Comparison of ENCODE assay signal across 18 cellular contexts in genomic region chr11:96161271-96162089, GRCh38.
A peak's percentile ranks its signal among the peaks of the same experiment; 100 is the strongest.
DNase-seq lines count a peak whose midpoint lies in the region; ATAC-seq and TF ChIP-seq lines count a peak whose summit lies in the region.
"Had no signal": no experiment of that assay in that cellular context is flagged by ENCODE, and none has a peak within 500 bp of the region (broad histone marks: within the 10 kb centered on the region; RNA-seq: fewer than 3 reads in every experiment).

No MANE protein-coding gene starts in this region.

- H3K27ac ChIP-seq in CD8-positive, alpha-beta T cell (ENCODE audit: low read depth, low read length) = no peak overlapping the region
- H3K27ac ChIP-seq in RWPE2 (ENCODE audit: poor library complexity, severe bottlenecking) (peak overlapping the region; percentile 70), sigmoid colon (peak overlapping the region; percentile 23 to 78 (median 50))

- H3K36me3 ChIP-seq in CD8-positive, alpha-beta T cell (ENCODE audit: insufficient read depth, low read length) = no peaks in the 10 kb centered on the region
- H3K36me3 ChIP-seq in RWPE2 (ENCODE audit: low read depth) = no peaks in the 10 kb centered on the region
- H3K36me3 ChIP-seq in sigmoid colon = no peaks in the 10 kb centered on the region

- no peak overlapping the region for H3K4me3 ChIP-seq in CD8-positive, alpha-beta T cell (ENCODE audit: low read depth, low read length)
- no peak overlapping the region for H3K4me3 ChIP-seq in RWPE2 (ENCODE audit: severe bottlenecking)
- H3K4me3 ChIP-seq in fibroblast of pulmonary artery (replicated peaks; ENCODE audit: low read depth, low read length) = no peak overlapping the region
- H3K4me3 ChIP-seq in sigmoid colon = no peak overlapping the region
- H3K4me3 ChIP-seq: lung had no signal

- H3K36me3 Mint-ChIP-seq in CD8-positive, alpha-beta T cell = peaks cover 24% of the 10 kb centered on the region
- peaks cover 6% of the 10 kb centered on the region for H3K36me3 Mint-ChIP-seq in activated CD8-positive, alpha-beta T cell treated with anti-CD3 and anti-CD28 coated beads, Interleukin-2, amount 10 ng/mL, durations not matched to agents 7 days and 5 days (ENCODE audit: low read depth)

- WGBS in sigmoid colon, 2 donors = 84 to 88% methylated on average over 10 of the region's 10 CpGs

- peak overlapping the region; percentile 34 for H3K27ac Mint-ChIP-seq in CD8-positive, alpha-beta T cell
- no peak overlapping the region for H3K27ac Mint-ChIP-seq in activated CD8-positive, alpha-beta T cell treated with anti-CD3 and anti-CD28 coated beads, Interleukin-2, amount 10 ng/mL, durations not matched to agents 7 days and 5 days
- H3K27ac Mint-ChIP-seq: activated CD8-positive, alpha-beta T cell treated with anti-CD3 and anti-CD28 coated beads for 36 hours; T-helper 2 cell treated with Interferon-gamma antibody and Interleukin-4, amounts not matched to agents 5 μg/mL and 100 μg/mL, for 36 hours had no signal

- DNase-seq in CD8-positive, alpha-beta T cell = no peak
- DNase-seq in RWPE2 (ENCODE audit: low spot score) (no peak), fibroblast of pulmonary artery (ENCODE audit: low read depth) (peak; percentile 70), sigmoid colon (no peak), AG08396 (ENCODE audit: low spot score) (no peak), NCI-H1436 (lab: John Stamatoyannopoulos, UW) (no peak)
- DNase-seq in activated CD8-positive, alpha-beta T cell treated with anti-CD3 and anti-CD28 coated beads, Interleukin-2, amount 10 ng/mL, durations not matched to agents 7 days and 5 days = no peak
- DNase-seq: activated CD8-positive, alpha-beta T cell treated with anti-CD3 and anti-CD28 coated beads for 36 hours; activated naive CD4-positive, alpha-beta T cell treated with Interleukin-2 at 50 U/mL for 16 hours; Caco-2; head of caudate nucleus; MV-4-11; NCI-H2227 treated with DMSO at 0.1 percent for 48 hours; stimulated activated CD4-positive, alpha-beta T cell treated with anti-CD3 and anti-CD28 coated beads, Interleukin-4, amount 100 ng/mL, for 1 hour; stimulated activated naive CD4-positive, alpha-beta T cell had no signal

- H3K27me3 Mint-ChIP-seq in CD8-positive, alpha-beta T cell (ENCODE audit: low read depth) = no peaks in the 10 kb centered on the region
- H3K27me3 Mint-ChIP-seq in activated CD8-positive, alpha-beta T cell treated with anti-CD3 and anti-CD28 coated beads, Interleukin-2, amount 10 ng/mL, durations not matched to agents 7 days and 5 days (ENCODE audit: low read depth) = no peaks in the 10 kb centered on the region
- H3K27me3 Mint-ChIP-seq: activated CD8-positive, alpha-beta T cell treated with anti-CD3 and anti-CD28 coated beads for 36 hours had no signal

- no peak overlapping the region for H3K4me3 Mint-ChIP-seq in CD8-positive, alpha-beta T cell
- H3K4me3 Mint-ChIP-seq in activated CD8-positive, alpha-beta T cell treated with anti-CD3 and anti-CD28 coated beads, Interleukin-2, amount 10 ng/mL, durations not matched to agents 7 days and 5 days = no peak overlapping the region
- H3K4me3 Mint-ChIP-seq: activated CD8-positive, alpha-beta T cell treated with anti-CD3 and anti-CD28 coated beads for 36 hours; T-helper 2 cell treated with Interferon-gamma antibody and Interleukin-4, amounts not matched to agents 5 μg/mL and 100 μg/mL, for 36 hours had no signal

- TF ChIP-seq EP300 in sigmoid colon (IDR thresholded peaks at IDR 0.05) = no peak

- H3K9me3 ChIP-seq in CD8-positive, alpha-beta T cell (ENCODE audit: low read length) = no peaks in the 10 kb centered on the region
- H3K9me3 ChIP-seq in RWPE2 (ENCODE audit: severe bottlenecking) (no peaks in the 10 kb centered on the region), sigmoid colon (no peaks in the 10 kb centered on the region)
- H3K9me3 ChIP-seq: Caco-2 had no signal

- H3K9me3 Mint-ChIP-seq in CD8-positive, alpha-beta T cell = no peaks in the 10 kb centered on the region
- no peaks in the 10 kb centered on the region for H3K9me3 Mint-ChIP-seq in activated CD8-positive, alpha-beta T cell treated with anti-CD3 and anti-CD28 coated beads, Interleukin-2, amount 10 ng/mL, durations not matched to agents 7 days and 5 days (ENCODE audit: insufficient read depth)
- H3K9me3 Mint-ChIP-seq: T-helper 2 cell treated with Interferon-gamma antibody and Interleukin-4, amounts not matched to agents 5 μg/mL and 100 μg/mL, for 36 hours had no signal

- H3K27me3 ChIP-seq in CD8-positive, alpha-beta T cell (ENCODE audit: insufficient read depth, low read length) = no peaks in the 10 kb centered on the region
- H3K27me3 ChIP-seq in RWPE2 (ENCODE audit: insufficient read depth, poor library complexity, severe bottlenecking) = no peaks in the 10 kb centered on the region
- H3K27me3 ChIP-seq in sigmoid colon = no peaks in the 10 kb centered on the region

- H3K4me1 Mint-ChIP-seq in CD8-positive, alpha-beta T cell (ENCODE audit: low read depth) = peaks cover 70% of the 10 kb centered on the region
- H3K4me1 Mint-ChIP-seq in activated CD8-positive, alpha-beta T cell treated with anti-CD3 and anti-CD28 coated beads, Interleukin-2, amount 10 ng/mL, durations not matched to agents 7 days and 5 days (ENCODE audit: low read depth) = peaks cover 20% of the 10 kb centered on the region

- H3K4me1 ChIP-seq in CD8-positive, alpha-beta T cell (ENCODE audit: insufficient read depth, low read length) = peaks cover 34% of the 10 kb centered on the region
- H3K4me1 ChIP-seq in RWPE2 (ENCODE audit: insufficient read depth, poor library complexity, severe bottlenecking) (peaks cover 27% of the 10 kb centered on the region), sigmoid colon (peaks cover 0 to 48% (median 36%) of the 10 kb centered on the region in 4 donors)

- intact Hi-C loops in CD8-positive, alpha-beta T cell (cut with DNase I, micrococcal nuclease) = no loop called here
- intact Hi-C loops in sigmoid colon (cut with DNase I) = no loop called here

- CTCF ChIA-PET in CD8-positive, alpha-beta T cell (lab: Charles Lee) = no interaction called here
- CTCF ChIA-PET in activated CD8-positive, alpha-beta T cell treated with anti-CD3 and anti-CD28 coated beads, Interleukin-2, amount 10 ng/mL, durations not matched to agents 7 days and 5 days (lab: Charles Lee) = no interaction called here

- ATAC-seq in CD8-positive, alpha-beta T cell = no peak
- no peak for ATAC-seq in RWPE2 (ENCODE audit: low read depth)
- ATAC-seq in activated CD8-positive, alpha-beta T cell treated with anti-CD3 and anti-CD28 coated beads, Interleukin-2, amount 10 ng/mL, durations not matched to agents 7 days and 5 days = no peak
- ATAC-seq in GM18867 (IDR thresholded peaks at IDR 0.05; ENCODE audit: unreplicated experiment) = no peak
- ATAC-seq: activated CD8-positive, alpha-beta T cell treated with anti-CD3 and anti-CD28 coated beads for 36 hours had no signal

- no peak for TF ChIP-seq POLR2A in sigmoid colon (IDR thresholded peaks at IDR 0.05)

- POLR2A ChIA-PET in CD8-positive, alpha-beta T cell (lab: Charles Lee) = interaction anchor here (0.6 kb wide), 1 partner anchor 54 kb away, joined by 6 read pairs; no protein-coding TSS in a partner anchor
- POLR2A ChIA-PET in activated CD8-positive, alpha-beta T cell treated with anti-CD3 and anti-CD28 coated beads, Interleukin-2, amount 10 ng/mL, durations not matched to agents 7 days and 5 days (lab: Charles Lee) = no interaction called here

- TF ChIP-seq CTCF in CD8-positive, alpha-beta T cell (IDR thresholded peaks at IDR 0.05) = no peak
- TF ChIP-seq CTCF in RWPE2 (IDR thresholded peaks at IDR 0.05; ENCODE audit: poor library complexity, severe bottlenecking) (no peak), fibroblast of pulmonary artery (IDR thresholded peaks at IDR 0.05; ENCODE audit: low read length, missing control alignments) (no peak), sigmoid colon (IDR thresholded peaks at IDR 0.05) (no peak)
